8 cellular contexts compared by ENCODE assay signal in the genomic region with DNA sequence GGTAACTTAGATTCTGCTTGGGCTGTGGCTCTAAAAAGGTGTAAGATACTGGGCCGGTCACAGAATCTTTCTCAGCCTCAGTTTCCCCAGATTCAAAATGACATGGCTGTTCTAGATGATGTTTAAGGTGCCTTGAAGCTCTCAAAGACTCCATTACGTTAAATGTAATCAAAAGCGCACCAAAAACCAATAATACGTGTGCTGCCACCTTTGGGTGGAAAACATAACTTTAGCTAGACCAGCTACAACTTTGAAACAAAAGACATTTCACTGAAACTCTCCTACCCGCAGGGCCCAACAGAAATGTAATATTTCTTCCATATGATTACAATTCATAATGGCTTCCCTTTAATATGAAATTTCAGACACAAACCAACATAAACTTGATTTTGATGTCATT. TPM values are rescaled to one million over a fixed set of nuclear protein-coding genes. Genes with fewer than 3 reads are reported as not detected.
DNase-seq lines count a peak whose midpoint lies in the region; ATAC-seq and TF ChIP-seq lines count a peak whose summit lies in the region.

No MANE protein-coding gene starts in this region.

- H3K27me3 ChIP-seq in GM23248 (replicated peaks; ENCODE audit: insufficient read depth) = no peaks in the 10 kb centered on the region
- H3K27me3 ChIP-seq in SK-N-SH (ENCODE audit: insufficient read depth) = no peaks in the 10 kb centered on the region
- no peaks in the 10 kb centered on the region for H3K27me3 ChIP-seq in hepatocyte

- H3K79me2 ChIP-seq in GM23248 (ENCODE audit: insufficient read depth) = no peaks in the 10 kb centered on the region
- H3K79me2 ChIP-seq in SK-N-SH (ENCODE audit: insufficient read depth) = no peaks in the 10 kb centered on the region
- H3K79me2 ChIP-seq in hepatocyte = no peaks in the 10 kb centered on the region

- H3K9me3 Mint-ChIP-seq in activated naive CD4-positive, alpha-beta T cell treated with anti-CD3 and anti-CD28 coated beads, Interleukin-2, amount 10 ng/mL, durations not matched to agents 7 days and 5 days = no peaks in the 10 kb centered on the region

- H3K4me2 ChIP-seq in GM23248 (ENCODE audit: unreplicated experiment) = no peak overlapping the region
- no peak overlapping the region for H3K4me2 ChIP-seq in SK-N-SH
- H3K4me2 ChIP-seq in hepatocyte = no peak overlapping the region

- in situ Hi-C loops in GM23248 (cut with MboI) = no loop called here

- POLR2A ChIA-PET in SK-N-SH (lab: Yijun Ruan, JAX) = no interaction called here

- H3K27ac Mint-ChIP-seq in T-helper 17 cell = no peak overlapping the region
- no peak overlapping the region for H3K27ac Mint-ChIP-seq in activated naive CD4-positive, alpha-beta T cell treated with anti-CD3 and anti-CD28 coated beads, Interleukin-2, amount 10 ng/mL, durations not matched to agents 7 days and 5 days

- H3K9me2 ChIP-seq in GM23248 (ENCODE audit: insufficient read depth) (no peaks in the 10 kb centered on the region), SK-N-SH (no peaks in the 10 kb centered on the region), hepatocyte (replicated peaks; ENCODE audit: insufficient read depth) (no peaks in the 10 kb centered on the region)

- no peak overlapping the region for H3K9ac ChIP-seq in GM23248
- H3K9ac ChIP-seq in SK-N-SH = no peak overlapping the region

- DNase-seq in A172 (ENCODE audit: low spot score) (peak; percentile 7), GM23248 (peak; percentile 46), SK-N-SH (no peak), hepatocyte (ENCODE audit: low spot score) (peak; percentile 43), cortex of kidney (lab: John Stamatoyannopoulos, UW) (no peak), T-helper 17 cell (no peak)
- no peak for DNase-seq in activated naive CD4-positive, alpha-beta T cell treated with anti-CD3 and anti-CD28 coated beads, Interleukin-2, amount 10 ng/mL, durations not matched to agents 7 days and 5 days
- no peak for DNase-seq in activated CD4-positive, CD25-positive, alpha-beta regulatory T cell treated with anti-CD3 and anti-CD28 coated beads, Interleukin-2, amount 50 U/mL, for 72 hours

- CTCF ChIA-PET in SK-N-SH (lab: Yijun Ruan, JAX) = interaction anchor here (0.7 to 1.5 kb wide), 5 partner anchors 11 to 586 kb away, joined by 3 to 10 read pairs (median 3); no protein-coding TSS in a partner anchor
- CTCF ChIA-PET in activated naive CD4-positive, alpha-beta T cell treated with anti-CD3 and anti-CD28 coated beads, Interleukin-2, amount 10 ng/mL, durations not matched to agents 7 days and 5 days (lab: Charles Lee) = interaction anchor here (0.6 to 1.3 kb wide), 5 partner anchors 11 to 654 kb away, joined by 3 to 4 read pairs (median 3); no protein-coding TSS in a partner anchor

- TF ChIP-seq RAD21 in SK-N-SH (IDR thresholded peaks at IDR 0.05; ENCODE audit: low read length) = peak; percentile 42

- no peaks in the 10 kb centered on the region for H3K4me1 ChIP-seq in GM23248 (ENCODE audit: insufficient read depth)
- H3K4me1 ChIP-seq in SK-N-SH (ENCODE audit: control insufficient read depth in 1 of 2, insufficient read depth in 2 of 2, low read depth in 1 of 2, low read length in 1 of 2) = no peaks in the 10 kb centered on the region
- peaks cover 3% of the 10 kb centered on the region for H3K4me1 ChIP-seq in hepatocyte (ENCODE audit: insufficient read depth)

- H3K36me3 ChIP-seq in GM23248 (ENCODE audit: low read depth) = no peaks in the 10 kb centered on the region
- H3K36me3 ChIP-seq in SK-N-SH (replicated peaks in 1 of 2; ENCODE audit: control insufficient read depth in 1 of 2, insufficient read depth in 2 of 2, low read length in 1 of 2) = no peaks in the 10 kb centered on the region
- H3K36me3 ChIP-seq in hepatocyte (replicated peaks; ENCODE audit: insufficient read depth, low read depth) = no peaks in the 10 kb centered on the region

- H3K9me3 ChIP-seq in GM23248 (ENCODE audit: low read depth) = no peaks in the 10 kb centered on the region
- no peaks in the 10 kb centered on the region for H3K9me3 ChIP-seq in SK-N-SH
- H3K9me3 ChIP-seq in hepatocyte (ENCODE audit: low read depth) = no peaks in the 10 kb centered on the region
- no peaks in the 10 kb centered on the region for H3K9me3 ChIP-seq in T-helper 17 cell (ENCODE audit: control insufficient read depth, low read length, poor library complexity, severe bottlenecking)

- no peak overlapping the region for H3K4me3 Mint-ChIP-seq in T-helper 17 cell
- no peak overlapping the region for H3K4me3 Mint-ChIP-seq in activated naive CD4-positive, alpha-beta T cell treated with anti-CD3 and anti-CD28 coated beads, Interleukin-2, amount 10 ng/mL, durations not matched to agents 7 days and 5 days

- H3K4me3 ChIP-seq in GM23248 (no peak overlapping the region), SK-N-SH (ENCODE audit: low read depth in 2 of 2, low read length in 1 of 2) (no peak overlapping the region), hepatocyte (no peak overlapping the region)

- H3F3A ChIP-seq in GM23248 (ENCODE audit: insufficient read depth) (no peaks in the 10 kb centered on the region), SK-N-SH (replicated peaks; ENCODE audit: insufficient read depth) (no peaks in the 10 kb centered on the region)

- H4K20me1 ChIP-seq in GM23248 (ENCODE audit: insufficient read depth) = no peaks in the 10 kb centered on the region
- no peaks in the 10 kb centered on the region for H4K20me1 ChIP-seq in SK-N-SH (ENCODE audit: insufficient read depth)
- H4K20me1 ChIP-seq in hepatocyte (ENCODE audit: insufficient read depth, poor library complexity, severe bottlenecking) = no peaks in the 10 kb centered on the region

- TF ChIP-seq EP300 in SK-N-SH (IDR thresholded peaks at IDR 0.05; ENCODE audit: borderline replicate concordance in 1 of 2, low read depth in 1 of 2, low read length in 1 of 2) = no peak

- ATAC-seq in T-helper 17 cell = no peak

- TF ChIP-seq CTCF in SK-N-SH (IDR thresholded peaks at IDR 0.05) (peak; percentile 54), hepatocyte (IDR thresholded peaks at IDR 0.05; ENCODE audit: poor library complexity) (peak; percentile 63)

- no peaks in the 10 kb centered on the region for H3K36me3 Mint-ChIP-seq in T-helper 17 cell (ENCODE audit: low read depth)
- H3K36me3 Mint-ChIP-seq in activated naive CD4-positive, alpha-beta T cell treated with anti-CD3 and anti-CD28 coated beads, Interleukin-2, amount 10 ng/mL, durations not matched to agents 7 days and 5 days = no peaks in the 10 kb centered on the region

- no peaks in the 10 kb centered on the region for H3K4me1 Mint-ChIP-seq in T-helper 17 cell
- H3K4me1 Mint-ChIP-seq in activated naive CD4-positive, alpha-beta T cell treated with anti-CD3 and anti-CD28 coated beads, Interleukin-2, amount 10 ng/mL, durations not matched to agents 7 days and 5 days = no peaks in the 10 kb centered on the region

- H3K27ac ChIP-seq in GM23248 = no peak overlapping the region
- no peak overlapping the region for H3K27ac ChIP-seq in SK-N-SH (ENCODE audit: low read depth in 2 of 2, low read length in 1 of 2)
- H3K27ac ChIP-seq in hepatocyte = no peak overlapping the region

- H2AFZ ChIP-seq in GM23248 (no peak overlapping the region), SK-N-SH (ENCODE audit: low read depth) (no peak overlapping the region), hepatocyte (no peak overlapping the region)

- WGBS in GM23248 (ENCODE audit: low coverage in 1 of 2, low lambda C conversion rate in 2 of 2, missing lambda C conversion rate in 2 of 2), 2 experiments = 19 to 25% methylated on average over 5 of the region's 5 CpGs
- WGBS in SK-N-SH (ENCODE audit: low lambda C conversion rate) = 2% methylated on average over 5 of the region's 5 CpGs
- WGBS in hepatocyte (ENCODE audit: low lambda C conversion rate, missing lambda C conversion rate) = 41% methylated on average over 5 of the region's 5 CpGs

- H3K27me3 Mint-ChIP-seq in T-helper 17 cell = peaks cover 23% of the 10 kb centered on the region
- peaks cover 4% of the 10 kb centered on the region for H3K27me3 Mint-ChIP-seq in activated naive CD4-positive, alpha-beta T cell treated with anti-CD3 and anti-CD28 coated beads, Interleukin-2, amount 10 ng/mL, durations not matched to agents 7 days and 5 days

TF ChIP-seq in SK-N-SH, 30 proteins besides CTCF, POLR2A, EP300 and RAD21:
- TF ChIP-seq TEAD4 (IDR thresholded peaks at IDR 0.05; ENCODE audit: borderline replicate concordance, insufficient read depth) = no peak
- TF ChIP-seq JUND (IDR thresholded peaks at IDR 0.05) = no peak
- TF ChIP-seq TCF12 (IDR thresholded peaks at IDR 0.05) = no peak
- no peak for TF ChIP-seq NFIC (IDR thresholded peaks at IDR 0.05; ENCODE audit: borderline replicate concordance)
- no peak for TF ChIP-seq FOXM1 (IDR thresholded peaks at IDR 0.05; ENCODE audit: low read depth)

RNA-seq across cellular contexts. Expression of gene PCSK5, which starts 35.0 kb away (rescaled TPM):
- 0.48 and 0.55 TPM in 2 replicates for total RNA-seq in A172 (2014; rRNA removed; shearing (Covaris generic))
- 3.9 and 4.3 TPM in 2 replicates for total RNA-seq in GM23248 (2014; rRNA removed; shearing (Covaris generic))
- polyA plus RNA-seq in GM23248 (2016; fragmentation: Nextera tagmentation; extraction: Ambion mirVana) = 1.9 and 2.3 TPM in 2 replicates
- 0.03 and 0.08 TPM in 2 replicates for polyA plus RNA-seq in SK-N-SH (2012; rRNA removed)
- polyA plus RNA-seq in SK-N-SH (2012; cell fraction: cytosol; rRNA removed) = 0.04 and 0.10 TPM in 2 replicates
- polyA plus RNA-seq in SK-N-SH (2012; cell fraction: nucleus; rRNA removed) = 0.07 and 0.19 TPM in 2 replicates
- total RNA-seq in hepatocyte = 67.5 and 71.7 TPM in 2 replicates
- polyA plus RNA-seq in hepatocyte = 59.1 and 61.0 TPM in 2 replicates
- total RNA-seq in T-helper 17 cell = 10 to 100 TPM in 1 of 2 donors, 1 to 10 TPM in 1; 9.4 to 12.0 TPM

Comparison
In these comparisons a context has a peak if more than half of its experiments do, and no peak if none do; other contexts are left out.
1. DNase-seq: peak in A172 (single experiment), GM23248 (single experiment) and hepatocyte (single experiment); none in SK-N-SH (single experiment), cortex of kidney (single experiment), T-helper 17 cell (0 of 3), activated naive CD4-positive, alpha-beta T cell treated with anti-CD3 and anti-CD28 coated beads, Interleukin-2, amount 10 ng/mL, durations not matched to agents 7 days and 5 days (single experiment) and activated CD4-positive, CD25-positive, alpha-beta regulatory T cell treated with anti-CD3 and anti-CD28 coated beads, Interleukin-2, amount 50 U/mL, for 72 hours (single experiment).